ENCODE assay signal across 1 cellular context in the genomic region with DNA sequence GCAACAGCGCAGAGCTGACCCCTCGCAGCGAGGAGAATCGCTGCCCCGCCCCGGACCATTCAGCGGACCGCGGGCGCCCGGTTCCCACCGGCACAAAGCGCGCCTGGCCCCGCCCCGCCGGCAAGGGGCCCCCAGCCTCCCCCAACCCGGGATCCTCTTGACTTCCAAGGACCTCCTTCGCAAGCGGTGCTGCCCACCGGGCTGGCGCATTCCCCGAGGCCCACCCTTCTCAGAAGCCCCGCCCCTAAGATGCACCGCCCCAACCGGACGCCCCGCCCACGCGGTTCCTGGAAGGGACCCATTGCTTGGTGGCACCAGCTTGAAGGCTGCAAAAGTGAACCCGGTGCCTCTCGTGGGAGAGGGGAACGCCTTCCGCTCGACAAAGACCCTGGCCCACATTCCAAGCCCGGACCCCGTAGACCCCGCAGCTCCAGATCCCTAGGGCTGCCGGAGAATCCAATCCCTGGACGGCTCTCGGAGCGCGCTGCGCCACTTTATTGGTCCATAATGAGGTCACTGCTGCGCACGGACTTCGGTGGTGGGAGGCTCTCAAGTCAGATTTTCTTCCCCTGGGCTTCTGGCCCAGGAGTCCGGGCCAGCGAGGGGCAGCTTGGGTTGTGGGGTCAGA.
TF ChIP-seq lines count a peak whose summit lies in the region.

No MANE protein-coding gene starts in this region.

TF ChIP-seq in SK-N-SH, 30 proteins besides CTCF, POLR2A, EP300 and RAD21 (continued from another document):
- TF ChIP-seq, protein P1, sequence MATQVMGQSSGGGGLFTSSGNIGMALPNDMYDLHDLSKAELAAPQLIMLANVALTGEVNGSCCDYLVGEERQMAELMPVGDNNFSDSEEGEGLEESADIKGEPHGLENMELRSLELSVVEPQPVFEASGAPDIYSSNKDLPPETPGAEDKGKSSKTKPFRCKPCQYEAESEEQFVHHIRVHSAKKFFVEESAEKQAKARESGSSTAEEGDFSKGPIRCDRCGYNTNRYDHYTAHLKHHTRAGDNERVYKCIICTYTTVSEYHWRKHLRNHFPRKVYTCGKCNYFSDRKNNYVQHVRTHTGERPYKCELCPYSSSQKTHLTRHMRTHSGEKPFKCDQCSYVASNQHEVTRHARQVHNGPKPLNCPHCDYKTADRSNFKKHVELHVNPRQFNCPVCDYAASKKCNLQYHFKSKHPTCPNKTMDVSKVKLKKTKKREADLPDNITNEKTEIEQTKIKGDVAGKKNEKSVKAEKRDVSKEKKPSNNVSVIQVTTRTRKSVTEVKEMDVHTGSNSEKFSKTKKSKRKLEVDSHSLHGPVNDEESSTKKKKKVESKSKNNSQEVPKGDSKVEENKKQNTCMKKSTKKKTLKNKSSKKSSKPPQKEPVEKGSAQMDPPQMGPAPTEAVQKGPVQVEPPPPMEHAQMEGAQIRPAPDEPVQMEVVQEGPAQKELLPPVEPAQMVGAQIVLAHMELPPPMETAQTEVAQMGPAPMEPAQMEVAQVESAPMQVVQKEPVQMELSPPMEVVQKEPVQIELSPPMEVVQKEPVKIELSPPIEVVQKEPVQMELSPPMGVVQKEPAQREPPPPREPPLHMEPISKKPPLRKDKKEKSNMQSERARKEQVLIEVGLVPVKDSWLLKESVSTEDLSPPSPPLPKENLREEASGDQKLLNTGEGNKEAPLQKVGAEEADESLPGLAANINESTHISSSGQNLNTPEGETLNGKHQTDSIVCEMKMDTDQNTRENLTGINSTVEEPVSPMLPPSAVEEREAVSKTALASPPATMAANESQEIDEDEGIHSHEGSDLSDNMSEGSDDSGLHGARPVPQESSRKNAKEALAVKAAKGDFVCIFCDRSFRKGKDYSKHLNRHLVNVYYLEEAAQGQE (IDR thresholded peaks at IDR 0.05; ENCODE audit: low read depth, low read length) = no peak
- no peak for TF ChIP-seq RCOR1 (IDR thresholded peaks at IDR 0.05; ENCODE audit: low read length)
